ENCODE assay signal across 22 cellular contexts in genomic region chr5:153555420-153556114, GRCh38.
DNase-seq lines count a peak whose midpoint lies in the region; ATAC-seq, FAIRE-seq and TF ChIP-seq lines count a peak whose summit lies in the region.
"Had no signal": no experiment of that assay in that cellular context is flagged by ENCODE, and none has a peak within 500 bp of the region (broad histone marks: within the 10 kb centered on the region; RNA-seq: fewer than 3 reads in every experiment).

No MANE protein-coding gene starts in this region.

- peak overlapping the region; percentile 38 for H3K4me3 Mint-ChIP-seq in activated naive CD8-positive, alpha-beta T cell treated with anti-CD3 and anti-CD28 coated beads, Interleukin-2, amount 10 ng/mL, durations not matched to agents 7 days and 5 days
- no peak overlapping the region for H3K4me3 Mint-ChIP-seq in activated naive CD8-positive, alpha-beta T cell treated with anti-CD3 and anti-CD28 coated beads, Interleukin-2, amount 50 U/mL, for 24 hours
- H3K4me3 Mint-ChIP-seq: activated CD4-positive, alpha-beta T cell treated with anti-CD3 and anti-CD28 coated beads for 36 hours; CD4-positive, alpha-beta T cell had no signal

- peak overlapping the region; percentile 38; the same call in 1 of the 2 replicates for H2AFZ ChIP-seq in OCI-LY7 (ENCODE audit: low read length)

- H3K4me1 Mint-ChIP-seq in activated naive CD8-positive, alpha-beta T cell treated with anti-CD3 and anti-CD28 coated beads, Interleukin-2, amount 10 ng/mL, durations not matched to agents 7 days and 5 days, result peaks cover 2% of the 10 kb centered on the region
- peaks cover 4% of the 10 kb centered on the region for H3K4me1 Mint-ChIP-seq in activated naive CD8-positive, alpha-beta T cell treated with anti-CD3 and anti-CD28 coated beads, Interleukin-2, amount 50 U/mL, for 24 hours

- H3K27me3 Mint-ChIP-seq in activated naive CD8-positive, alpha-beta T cell treated with anti-CD3 and anti-CD28 coated beads, Interleukin-2, amount 10 ng/mL, durations not matched to agents 7 days and 5 days, result peaks cover 5% of the 10 kb centered on the region
- H3K27me3 Mint-ChIP-seq in activated naive CD8-positive, alpha-beta T cell treated with anti-CD3 and anti-CD28 coated beads, Interleukin-2, amount 50 U/mL, for 24 hours, result no peaks in the 10 kb centered on the region
- H3K27me3 Mint-ChIP-seq: activated CD4-positive, alpha-beta T cell treated with anti-CD3 and anti-CD28 coated beads for 36 hours; CD4-positive, alpha-beta T cell had no signal

- no peaks in the 10 kb centered on the region for H3K9me2 ChIP-seq in OCI-LY7 (ENCODE audit: insufficient read depth, low read length)

- H3K36me3 ChIP-seq in OCI-LY7 (ENCODE audit: insufficient read depth, low read length) (no peaks in the 10 kb centered on the region; the same call in 1 of the 2 replicates), small intestine (ENCODE audit: control insufficient read depth in 2 of 2, insufficient read depth in 2 of 2, low read length in 2 of 2) (no peaks in the 10 kb centered on the region)
- H3K36me3 ChIP-seq: cardiac muscle cell, esophagus muscularis mucosa had no signal

- TF ChIP-seq CTCF in OCI-LY7 (conservative IDR thresholded peaks at IDR 0.05; ENCODE audit: low read length) (no peak), epithelial cell of esophagus (IDR thresholded peaks at IDR 0.05; ENCODE audit: insufficient read depth, low read depth, low read length, missing control alignments) (no peak), foreskin fibroblast (IDR thresholded peaks at IDR 0.05; ENCODE audit: low read depth, low read length) (no peak)

- POLR2A ChIA-PET in activated naive CD8-positive, alpha-beta T cell treated with anti-CD3 and anti-CD28 coated beads, Interleukin-2, amount 10 ng/mL, durations not matched to agents 7 days and 5 days (lab: Charles Lee), result interaction anchor here (0.6 kb wide), 1 partner anchor 281 kb away, joined by 4 read pairs; no protein-coding TSS in a partner anchor
- POLR2A ChIA-PET in OCI-LY7 (lab: Charles Lee), result interaction anchor here (0.9 kb wide), 1 partner anchor 13 kb away, joined by 4 read pairs; no protein-coding TSS in a partner anchor

- BruUV-seq in OCI-LY7 (replicated peaks; lab: Mats Ljungman, UMichigan), result no TSS peak

- DNase-seq in activated naive CD8-positive, alpha-beta T cell treated with anti-CD3 and anti-CD28 coated beads, Interleukin-2, amount 10 ng/mL, durations not matched to agents 7 days and 5 days, result no peak
- DNase-seq in activated naive CD8-positive, alpha-beta T cell treated with anti-CD3 and anti-CD28 coated beads, Interleukin-2, amount 50 U/mL, for 24 hours, result no peak
- DNase-seq in OCI-LY7 (ENCODE audit: low spot score) (no peak), epithelial cell of esophagus (ENCODE audit: low read depth) (peak; percentile 42), small intestine (peak; percentile 60), foreskin fibroblast (no peak)
- no peak for DNase-seq in stimulated activated naive CD4-positive, alpha-beta T cell treated with Interleukin-2 at 50 U/mL for 16 hours (lab: John Stamatoyannopoulos, UW)
- DNase-seq: activated CD4-positive, alpha-beta T cell treated with anti-CD3 and anti-CD28 coated beads for 36 hours; CD4-positive, alpha-beta T cell; DMS79; dorsolateral prefrontal cortex; glutamatergic neuron; KG1; left ventricle myocardium superior; NCI-H1048; NCI-H2081; NCI-H510A treated with DMSO at 0.1 percent for 48 hours; occipital lobe; stimulated activated CD4-positive, alpha-beta T cell treated with anti-CD3 and anti-CD28 coated beads, Interleukin-15, amount 100 ng/mL, for 24 hours had no signal

- H3K27ac Mint-ChIP-seq in activated naive CD8-positive, alpha-beta T cell treated with anti-CD3 and anti-CD28 coated beads, Interleukin-2, amount 10 ng/mL, durations not matched to agents 7 days and 5 days, result peak overlapping the region; percentile 39
- H3K27ac Mint-ChIP-seq in activated naive CD8-positive, alpha-beta T cell treated with anti-CD3 and anti-CD28 coated beads, Interleukin-2, amount 50 U/mL, for 24 hours, result no peak overlapping the region
- H3K27ac Mint-ChIP-seq: activated CD4-positive, alpha-beta T cell treated with anti-CD3 and anti-CD28 coated beads for 36 hours; CD4-positive, alpha-beta T cell had no signal

- WGBS in small intestine, 3 donors, result 21 to 63% (median 40%) methylated on average over 6 of the region's 6 CpGs

- no peaks in the 10 kb centered on the region for H3K27me3 ChIP-seq in small intestine (ENCODE audit: control insufficient read depth in 2 of 2, insufficient read depth in 2 of 2, low read length in 2 of 2)
- H3K27me3 ChIP-seq: cardiac muscle cell, dorsolateral prefrontal cortex, esophagus muscularis mucosa had no signal

- CTCF ChIA-PET in OCI-LY7 (lab: Charles Lee; ENCODE audit: unreplicated experiment), result no interaction called here

- H3K36me3 Mint-ChIP-seq in activated naive CD8-positive, alpha-beta T cell treated with anti-CD3 and anti-CD28 coated beads, Interleukin-2, amount 10 ng/mL, durations not matched to agents 7 days and 5 days, result no peaks in the 10 kb centered on the region
- H3K36me3 Mint-ChIP-seq in activated naive CD8-positive, alpha-beta T cell treated with anti-CD3 and anti-CD28 coated beads, Interleukin-2, amount 50 U/mL, for 24 hours (ENCODE audit: low read depth), result no peaks in the 10 kb centered on the region

- no peak for ATAC-seq in activated naive CD8-positive, alpha-beta T cell treated with anti-CD3 and anti-CD28 coated beads, Interleukin-2, amount 10 ng/mL, durations not matched to agents 7 days and 5 days (ENCODE audit: low read depth)
- no peak for ATAC-seq in activated naive CD8-positive, alpha-beta T cell treated with anti-CD3 and anti-CD28 coated beads, Interleukin-2, amount 50 U/mL, for 24 hours
- no peak for ATAC-seq in GM21619 (IDR thresholded peaks at IDR 0.05; ENCODE audit: unreplicated experiment)
- ATAC-seq: activated CD4-positive, alpha-beta T cell treated with anti-CD3 and anti-CD28 coated beads for 36 hours; left ventricle myocardium superior had no signal

- no peak overlapping the region for H3K27ac ChIP-seq in OCI-LY7 (ENCODE audit: low read depth, low read length, poor library complexity, severe bottlenecking)
- no peak overlapping the region for H3K27ac ChIP-seq in small intestine (ENCODE audit: low read depth in 1 of 2, low read length in 1 of 2)
- H3K27ac ChIP-seq: cardiac muscle cell, dorsolateral prefrontal cortex, esophagus muscularis mucosa had no signal

- no peak for FAIRE-seq in small intestine (lab: Jason Lieb, UNC)

- peaks cover 18% of the 10 kb centered on the region for H3K4me1 ChIP-seq in OCI-LY7 (ENCODE audit: insufficient read depth, low read length, poor library complexity, severe bottlenecking)
- H3K4me1 ChIP-seq in small intestine (ENCODE audit: control insufficient read depth in 2 of 2, insufficient read depth in 1 of 2, low read depth in 1 of 2, low read length in 1 of 2), result no peaks in the 10 kb centered on the region

- intact Hi-C loops in OCI-LY7 (cut with micrococcal nuclease; ENCODE audit: unreplicated experiment), result no loop called here

- H4K20me1 ChIP-seq in OCI-LY7 (ENCODE audit: insufficient read depth, low read length), result no peaks in the 10 kb centered on the region

- no peaks in the 10 kb centered on the region for H3K9me3 Mint-ChIP-seq in activated naive CD8-positive, alpha-beta T cell treated with anti-CD3 and anti-CD28 coated beads, Interleukin-2, amount 10 ng/mL, durations not matched to agents 7 days and 5 days
- H3K9me3 Mint-ChIP-seq in activated naive CD8-positive, alpha-beta T cell treated with anti-CD3 and anti-CD28 coated beads, Interleukin-2, amount 50 U/mL, for 24 hours, result no peaks in the 10 kb centered on the region
- H3K9me3 Mint-ChIP-seq: CD4-positive, alpha-beta T cell had no signal

- H3K4me3 ChIP-seq in OCI-LY7 (ENCODE audit: low read depth, low read length, poor library complexity, severe bottlenecking), result no peak overlapping the region
- no peak overlapping the region for H3K4me3 ChIP-seq in epithelial cell of esophagus (ENCODE audit: low read length)
- H3K4me3 ChIP-seq in small intestine (ENCODE audit: low read depth in 1 of 2, low read length in 2 of 2), result no peak overlapping the region
- H3K4me3 ChIP-seq in foreskin fibroblast (ENCODE audit: low read depth in 1 of 2, low read length in 2 of 2), result no peak overlapping the region
- H3K4me3 ChIP-seq: cardiac muscle cell, dorsolateral prefrontal cortex, esophagus muscularis mucosa had no signal

- H3K9me3 ChIP-seq in OCI-LY7 (ENCODE audit: low read length) (0 out of 2 replicates have a peak, but pooled peaks cover under 1% of the 10 kb centered on the region), small intestine (ENCODE audit: control insufficient read depth, low read depth) (no peaks in the 10 kb centered on the region)
- H3K9me3 ChIP-seq: esophagus muscularis mucosa had no signal

- no peaks in the 10 kb centered on the region for H3K79me2 ChIP-seq in OCI-LY7 (ENCODE audit: insufficient read depth, low read depth, low read length)

- H3K4me2 ChIP-seq in OCI-LY7 (ENCODE audit: low read length), result no peak overlapping the region

Comparison
In these comparisons a context has a peak if more than half of its experiments do, and no peak if none do; other contexts are left out.
1. DNase-seq: peak in epithelial cell of esophagus (single experiment) and small intestine (single experiment); none in activated naive CD8-positive, alpha-beta T cell treated with anti-CD3 and anti-CD28 coated beads, Interleukin-2, amount 10 ng/mL, durations not matched to agents 7 days and 5 days (single experiment), activated naive CD8-positive, alpha-beta T cell treated with anti-CD3 and anti-CD28 coated beads, Interleukin-2, amount 50 U/mL, for 24 hours (single experiment), OCI-LY7 (single experiment), stimulated activated naive CD4-positive, alpha-beta T cell treated with Interleukin-2 at 50 U/mL for 16 hours (single experiment) and foreskin fibroblast (0 of 2).